ENCODE assay signal across 1 cellular context in the genomic region with DNA sequence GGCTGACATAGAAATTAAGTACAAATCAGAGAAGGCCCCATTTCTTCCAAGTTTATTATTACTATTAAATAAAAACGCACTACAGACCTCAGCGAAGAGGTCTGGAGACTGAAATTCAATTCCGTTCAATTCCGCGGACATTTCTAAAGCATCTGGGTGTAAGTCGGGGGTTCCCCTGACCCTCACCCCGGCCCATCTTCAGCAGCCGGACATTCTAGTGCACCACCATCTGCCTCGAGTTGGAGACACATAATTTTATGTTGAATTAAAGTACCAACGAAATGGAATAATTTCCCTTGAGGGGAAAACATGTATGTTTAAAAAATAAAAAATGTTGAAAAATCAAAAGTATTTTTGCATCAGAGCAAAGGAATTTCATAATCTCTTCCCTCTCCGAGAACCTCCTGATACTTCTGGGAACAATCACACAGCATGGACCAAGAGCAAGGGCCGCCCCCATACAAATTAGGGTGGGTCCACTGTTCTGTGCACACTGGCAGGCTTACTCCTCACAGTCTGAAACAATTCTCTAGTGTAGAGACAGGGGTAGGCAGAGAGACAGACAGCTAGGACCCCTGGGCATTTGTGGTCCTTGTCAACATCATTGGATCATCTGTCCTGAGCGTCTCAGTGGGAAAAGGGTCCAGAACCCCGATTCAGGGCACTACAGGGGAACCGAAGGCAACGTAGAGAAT.
TF ChIP-seq lines count a peak whose summit lies in the region.

No MANE protein-coding gene starts in this region.

TF ChIP-seq in GM23338, 12 proteins besides CTCF, POLR2A, EP300 and RAD21 (continued from another document):
- TF ChIP-seq, protein P1, sequence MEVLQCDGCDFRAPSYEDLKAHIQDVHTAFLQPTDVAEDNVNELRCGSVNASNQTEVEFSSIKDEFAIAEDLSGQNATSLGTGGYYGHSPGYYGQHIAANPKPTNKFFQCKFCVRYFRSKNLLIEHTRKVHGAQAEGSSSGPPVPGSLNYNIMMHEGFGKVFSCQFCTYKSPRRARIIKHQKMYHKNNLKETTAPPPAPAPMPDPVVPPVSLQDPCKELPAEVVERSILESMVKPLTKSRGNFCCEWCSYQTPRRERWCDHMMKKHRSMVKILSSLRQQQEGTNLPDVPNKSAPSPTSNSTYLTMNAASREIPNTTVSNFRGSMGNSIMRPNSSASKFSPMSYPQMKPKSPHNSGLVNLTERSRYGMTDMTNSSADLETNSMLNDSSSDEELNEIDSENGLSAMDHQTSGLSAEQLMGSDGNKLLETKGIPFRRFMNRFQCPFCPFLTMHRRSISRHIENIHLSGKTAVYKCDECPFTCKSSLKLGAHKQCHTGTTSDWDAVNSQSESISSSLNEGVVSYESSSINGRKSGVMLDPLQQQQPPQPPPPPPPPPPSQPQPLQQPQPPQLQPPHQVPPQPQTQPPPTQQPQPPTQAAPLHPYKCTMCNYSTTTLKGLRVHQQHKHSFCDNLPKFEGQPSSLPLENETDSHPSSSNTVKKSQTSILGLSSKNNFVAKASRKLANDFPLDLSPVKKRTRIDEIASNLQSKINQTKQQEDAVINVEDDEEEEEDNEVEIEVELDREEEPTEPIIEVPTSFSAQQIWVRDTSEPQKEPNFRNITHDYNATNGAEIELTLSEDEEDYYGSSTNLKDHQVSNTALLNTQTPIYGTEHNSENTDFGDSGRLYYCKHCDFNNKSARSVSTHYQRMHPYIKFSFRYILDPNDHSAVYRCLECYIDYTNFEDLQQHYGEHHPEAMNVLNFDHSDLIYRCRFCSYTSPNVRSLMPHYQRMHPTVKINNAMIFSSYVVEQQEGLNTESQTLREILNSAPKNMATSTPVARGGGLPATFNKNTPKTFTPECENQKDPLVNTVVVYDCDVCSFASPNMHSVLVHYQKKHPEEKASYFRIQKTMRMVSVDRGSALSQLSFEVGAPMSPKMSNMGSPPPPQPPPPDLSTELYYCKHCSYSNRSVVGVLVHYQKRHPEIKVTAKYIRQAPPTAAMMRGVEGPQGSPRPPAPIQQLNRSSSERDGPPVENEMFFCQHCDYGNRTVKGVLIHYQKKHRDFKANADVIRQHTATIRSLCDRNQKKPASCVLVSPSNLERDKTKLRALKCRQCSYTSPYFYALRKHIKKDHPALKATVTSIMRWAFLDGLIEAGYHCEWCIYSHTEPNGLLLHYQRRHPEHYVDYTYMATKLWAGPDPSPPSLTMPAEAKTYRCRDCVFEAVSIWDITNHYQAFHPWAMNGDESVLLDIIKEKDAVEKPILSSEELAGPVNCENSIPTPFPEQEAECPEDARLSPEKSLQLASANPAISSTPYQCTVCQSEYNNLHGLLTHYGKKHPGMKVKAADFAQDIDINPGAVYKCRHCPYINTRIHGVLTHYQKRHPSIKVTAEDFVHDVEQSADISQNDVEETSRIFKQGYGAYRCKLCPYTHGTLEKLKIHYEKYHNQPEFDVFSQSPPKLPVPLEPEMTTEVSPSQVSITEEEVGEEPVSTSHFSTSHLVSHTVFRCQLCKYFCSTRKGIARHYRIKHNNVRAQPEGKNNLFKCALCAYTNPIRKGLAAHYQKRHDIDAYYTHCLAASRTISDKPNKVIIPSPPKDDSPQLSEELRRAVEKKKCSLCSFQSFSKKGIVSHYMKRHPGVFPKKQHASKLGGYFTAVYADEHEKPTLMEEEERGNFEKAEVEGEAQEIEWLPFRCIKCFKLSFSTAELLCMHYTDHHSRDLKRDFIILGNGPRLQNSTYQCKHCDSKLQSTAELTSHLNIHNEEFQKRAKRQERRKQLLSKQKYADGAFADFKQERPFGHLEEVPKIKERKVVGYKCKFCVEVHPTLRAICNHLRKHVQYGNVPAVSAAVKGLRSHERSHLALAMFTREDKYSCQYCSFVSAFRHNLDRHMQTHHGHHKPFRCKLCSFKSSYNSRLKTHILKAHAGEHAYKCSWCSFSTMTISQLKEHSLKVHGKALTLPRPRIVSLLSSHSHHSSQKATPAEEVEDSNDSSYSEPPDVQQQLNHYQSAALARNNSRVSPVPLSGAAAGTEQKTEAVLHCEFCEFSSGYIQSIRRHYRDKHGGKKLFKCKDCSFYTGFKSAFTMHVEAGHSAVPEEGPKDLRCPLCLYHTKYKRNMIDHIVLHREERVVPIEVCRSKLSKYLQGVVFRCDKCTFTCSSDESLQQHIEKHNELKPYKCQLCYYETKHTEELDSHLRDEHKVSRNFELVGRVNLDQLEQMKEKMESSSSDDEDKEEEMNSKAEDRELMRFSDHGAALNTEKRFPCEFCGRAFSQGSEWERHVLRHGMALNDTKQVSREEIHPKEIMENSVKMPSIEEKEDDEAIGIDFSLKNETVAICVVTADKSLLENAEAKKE (CRISPR knock-in tag; IDR thresholded peaks at IDR 0.05), result no peak
- TF ChIP-seq NANOG (IDR thresholded peaks at IDR 0.05; ENCODE audit: borderline replicate concordance) (no peak), EZH2phosphoT487 (IDR thresholded peaks at IDR 0.05; ENCODE audit: unreplicated experiment) (no peak), CREB1 (CRISPR knock-in tag; IDR thresholded peaks at IDR 0.05; ENCODE audit: low read depth) (no peak), POLR2AphosphoS5 (IDR thresholded peaks at IDR 0.05; ENCODE audit: low read depth) (no peak), JUNB (IDR thresholded peaks at IDR 0.05; ENCODE audit: unreplicated experiment) (no peak), EZH2 (IDR thresholded peaks at IDR 0.05; ENCODE audit: low read depth, unreplicated experiment) (no peak), ZNF331 (CRISPR knock-in tag; IDR thresholded peaks at IDR 0.05; ENCODE audit: low read depth) (no peak)
- TF ChIP-seq, protein P2, sequence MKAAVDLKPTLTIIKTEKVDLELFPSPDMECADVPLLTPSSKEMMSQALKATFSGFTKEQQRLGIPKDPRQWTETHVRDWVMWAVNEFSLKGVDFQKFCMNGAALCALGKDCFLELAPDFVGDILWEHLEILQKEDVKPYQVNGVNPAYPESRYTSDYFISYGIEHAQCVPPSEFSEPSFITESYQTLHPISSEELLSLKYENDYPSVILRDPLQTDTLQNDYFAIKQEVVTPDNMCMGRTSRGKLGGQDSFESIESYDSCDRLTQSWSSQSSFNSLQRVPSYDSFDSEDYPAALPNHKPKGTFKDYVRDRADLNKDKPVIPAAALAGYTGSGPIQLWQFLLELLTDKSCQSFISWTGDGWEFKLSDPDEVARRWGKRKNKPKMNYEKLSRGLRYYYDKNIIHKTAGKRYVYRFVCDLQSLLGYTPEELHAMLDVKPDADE (IDR thresholded peaks at IDR 0.05), result no peak
- TF ChIP-seq, protein P3, sequence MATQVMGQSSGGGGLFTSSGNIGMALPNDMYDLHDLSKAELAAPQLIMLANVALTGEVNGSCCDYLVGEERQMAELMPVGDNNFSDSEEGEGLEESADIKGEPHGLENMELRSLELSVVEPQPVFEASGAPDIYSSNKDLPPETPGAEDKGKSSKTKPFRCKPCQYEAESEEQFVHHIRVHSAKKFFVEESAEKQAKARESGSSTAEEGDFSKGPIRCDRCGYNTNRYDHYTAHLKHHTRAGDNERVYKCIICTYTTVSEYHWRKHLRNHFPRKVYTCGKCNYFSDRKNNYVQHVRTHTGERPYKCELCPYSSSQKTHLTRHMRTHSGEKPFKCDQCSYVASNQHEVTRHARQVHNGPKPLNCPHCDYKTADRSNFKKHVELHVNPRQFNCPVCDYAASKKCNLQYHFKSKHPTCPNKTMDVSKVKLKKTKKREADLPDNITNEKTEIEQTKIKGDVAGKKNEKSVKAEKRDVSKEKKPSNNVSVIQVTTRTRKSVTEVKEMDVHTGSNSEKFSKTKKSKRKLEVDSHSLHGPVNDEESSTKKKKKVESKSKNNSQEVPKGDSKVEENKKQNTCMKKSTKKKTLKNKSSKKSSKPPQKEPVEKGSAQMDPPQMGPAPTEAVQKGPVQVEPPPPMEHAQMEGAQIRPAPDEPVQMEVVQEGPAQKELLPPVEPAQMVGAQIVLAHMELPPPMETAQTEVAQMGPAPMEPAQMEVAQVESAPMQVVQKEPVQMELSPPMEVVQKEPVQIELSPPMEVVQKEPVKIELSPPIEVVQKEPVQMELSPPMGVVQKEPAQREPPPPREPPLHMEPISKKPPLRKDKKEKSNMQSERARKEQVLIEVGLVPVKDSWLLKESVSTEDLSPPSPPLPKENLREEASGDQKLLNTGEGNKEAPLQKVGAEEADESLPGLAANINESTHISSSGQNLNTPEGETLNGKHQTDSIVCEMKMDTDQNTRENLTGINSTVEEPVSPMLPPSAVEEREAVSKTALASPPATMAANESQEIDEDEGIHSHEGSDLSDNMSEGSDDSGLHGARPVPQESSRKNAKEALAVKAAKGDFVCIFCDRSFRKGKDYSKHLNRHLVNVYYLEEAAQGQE (IDR thresholded peaks at IDR 0.05; ENCODE audit: unreplicated experiment), result no peak
